ENCODE assay signal across 1 cellular context in the genomic region with DNA sequence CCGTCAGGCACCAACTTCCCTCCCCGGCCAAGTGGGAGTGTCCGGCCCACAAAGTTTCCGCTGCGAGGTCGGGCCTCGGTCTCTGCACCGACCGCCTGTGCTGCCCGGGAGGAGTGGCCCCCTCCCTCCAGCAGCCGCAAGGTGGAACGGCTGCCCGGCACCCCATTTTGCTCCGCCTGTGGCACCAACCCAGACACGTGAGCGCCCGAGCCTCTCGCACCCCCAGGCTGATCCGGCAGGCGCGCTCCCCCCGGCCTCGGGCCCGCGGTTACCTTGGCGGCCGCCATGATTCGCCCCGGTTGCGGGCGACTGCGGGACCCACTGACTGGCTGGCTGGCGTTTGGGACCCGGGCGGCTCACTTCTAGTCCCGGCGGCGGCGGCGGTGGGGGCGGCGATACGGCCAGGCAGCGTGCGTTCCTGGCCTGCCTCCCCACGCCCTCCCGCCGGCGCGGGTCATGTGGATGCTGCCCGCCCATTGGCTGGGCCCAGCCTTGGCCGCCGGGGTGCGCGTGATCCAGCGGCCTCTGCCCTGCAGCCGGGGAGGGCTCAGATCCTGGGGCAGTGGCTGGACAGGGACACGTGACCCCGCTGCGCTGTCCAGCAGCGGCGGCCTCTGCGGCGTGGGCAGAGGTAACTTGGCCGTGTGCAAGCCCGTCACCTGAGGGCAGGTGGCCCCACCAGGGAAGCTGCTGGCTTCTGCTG.
TF ChIP-seq lines count a peak whose summit lies in the region.

A gene with protein sequence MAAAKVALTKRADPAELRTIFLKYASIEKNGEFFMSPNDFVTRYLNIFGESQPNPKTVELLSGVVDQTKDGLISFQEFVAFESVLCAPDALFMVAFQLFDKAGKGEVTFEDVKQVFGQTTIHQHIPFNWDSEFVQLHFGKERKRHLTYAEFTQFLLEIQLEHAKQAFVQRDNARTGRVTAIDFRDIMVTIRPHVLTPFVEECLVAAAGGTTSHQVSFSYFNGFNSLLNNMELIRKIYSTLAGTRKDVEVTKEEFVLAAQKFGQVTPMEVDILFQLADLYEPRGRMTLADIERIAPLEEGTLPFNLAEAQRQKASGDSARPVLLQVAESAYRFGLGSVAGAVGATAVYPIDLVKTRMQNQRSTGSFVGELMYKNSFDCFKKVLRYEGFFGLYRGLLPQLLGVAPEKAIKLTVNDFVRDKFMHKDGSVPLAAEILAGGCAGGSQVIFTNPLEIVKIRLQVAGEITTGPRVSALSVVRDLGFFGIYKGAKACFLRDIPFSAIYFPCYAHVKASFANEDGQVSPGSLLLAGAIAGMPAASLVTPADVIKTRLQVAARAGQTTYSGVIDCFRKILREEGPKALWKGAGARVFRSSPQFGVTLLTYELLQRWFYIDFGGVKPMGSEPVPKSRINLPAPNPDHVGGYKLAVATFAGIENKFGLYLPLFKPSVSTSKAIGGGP (minus strand): TSS at position 429 of the 703 bp plus-strand sequence. CDS start 142 bp downstream, at position 287.

TF ChIP-seq in WTC11, 78 proteins besides CTCF, POLR2A, EP300 and RAD21 (continued from another document):
- no peak for TF ChIP-seq MXD4 (CRISPR knock-in tag; IDR thresholded peaks at IDR 0.05; ENCODE audit: borderline replicate concordance)
- TF ChIP-seq GRHL2 (CRISPR knock-in tag; IDR thresholded peaks at IDR 0.05; ENCODE audit: insufficient replicate concordance, severe bottlenecking): no peak
